ENCODE assay signal across 8 cellular contexts in the genomic region with DNA sequence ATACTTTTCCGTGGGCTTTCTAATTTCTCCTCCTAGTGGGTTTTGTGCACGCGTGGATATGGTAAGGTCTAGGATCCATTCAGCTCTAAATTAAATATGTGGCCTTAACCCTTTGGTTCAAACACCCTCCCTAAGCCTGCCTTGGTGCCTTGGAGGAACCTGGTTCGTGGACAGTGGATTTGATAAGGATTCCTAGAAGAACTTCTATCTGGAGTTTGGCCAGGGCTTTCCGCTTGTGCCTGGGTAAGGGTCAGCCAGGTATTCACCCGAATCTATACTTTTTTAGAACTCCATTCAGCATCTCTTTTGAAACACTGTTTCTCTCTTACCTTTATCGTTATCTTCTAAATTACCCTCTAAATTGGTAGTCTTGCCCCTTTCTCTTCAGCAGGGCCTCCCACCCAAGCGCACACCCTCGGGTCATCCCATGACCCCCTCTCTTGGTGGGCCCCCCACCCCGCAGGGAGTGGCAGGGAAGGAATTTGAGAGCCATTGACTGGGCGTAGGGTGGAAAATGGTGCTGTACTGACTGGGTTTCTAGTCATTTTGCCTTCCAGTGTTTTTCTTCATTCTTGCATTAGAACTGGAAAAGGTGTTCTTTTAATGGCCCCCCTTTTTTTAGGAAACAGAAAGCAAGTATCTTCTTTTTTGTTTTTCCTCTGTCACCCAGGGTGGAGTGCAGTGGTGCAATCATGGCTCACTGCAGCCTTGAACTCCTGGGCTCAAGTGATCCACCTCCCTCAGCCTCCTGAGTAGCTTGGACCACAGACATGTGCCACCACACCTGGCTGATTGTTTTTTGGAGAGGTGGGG. TPM values are rescaled to one million over a fixed set of nuclear protein-coding genes. Genes with fewer than 3 reads are reported as not detected.
A peak's percentile ranks its signal among the peaks of the same experiment; 100 is the strongest.
DNase-seq lines count a peak whose midpoint lies in the region; TF ChIP-seq lines count a peak whose summit lies in the region.

No MANE protein-coding gene starts in this region.

- H3K4me1 ChIP-seq in PC-9 (replicated peaks; ENCODE audit: insufficient read depth): peaks cover 54% of the 10 kb centered on the region

- DNase-seq in Calu3 (no peak), PC-9 (no peak), epithelial cell of esophagus (ENCODE audit: low read depth) (no peak), osteocyte (ENCODE audit: extremely low spot score, unreplicated experiment) (no peak), HuH-7.5 (ENCODE audit: low spot score) (no peak), NCI-H2029 (lab: John Stamatoyannopoulos, UW) (no peak), C1 segment of cervical spinal cord (lab: John Stamatoyannopoulos, UW) (no peak), hypothalamus (lab: John Stamatoyannopoulos, UW) (no peak)

- peak overlapping the region; percentile 61 for H3K27ac ChIP-seq in PC-9

- intact Hi-C loops in Calu3 (cut with micrococcal nuclease; ENCODE audit: unreplicated experiment): loop anchor here (5.0 kb wide), 2 partner anchors 47 to 132 kb away; no protein-coding TSS in a partner anchor
- intact Hi-C loops in PC-9 (cut with micrococcal nuclease; ENCODE audit: unreplicated experiment): loop anchor here (5.0 kb wide), 1 partner anchor 142 kb away; no protein-coding TSS in a partner anchor

- H3K27ac Mint-ChIP-seq in Calu3 (ENCODE audit: unreplicated experiment) (peak overlapping the region; percentile 89), osteocyte (ENCODE audit: unreplicated experiment) (peak overlapping the region; percentile 87)

- H3K4me2 ChIP-seq in PC-9: peak overlapping the region; percentile 94

- peaks cover 24% of the 10 kb centered on the region for H3F3A ChIP-seq in PC-9 (ENCODE audit: insufficient read depth, low read depth)

- no peaks in the 10 kb centered on the region for H3K9me2 ChIP-seq in PC-9 (ENCODE audit: insufficient read depth)

- H3K36me3 ChIP-seq in PC-9 (ENCODE audit: low read depth): peaks cover 13% of the 10 kb centered on the region; the same call in 1 of the 2 replicates

- H3K4me3 ChIP-seq in PC-9 (peak overlapping the region; percentile 94), epithelial cell of esophagus (ENCODE audit: low read length) (peak overlapping the region; percentile 82)

- H3K9me3 ChIP-seq in PC-9 (ENCODE audit: insufficient read depth, low read depth): no peaks in the 10 kb centered on the region

- H3K27me3 Mint-ChIP-seq in Calu3 (ENCODE audit: unreplicated experiment): no peaks in the 10 kb centered on the region
- no peaks in the 10 kb centered on the region for H3K27me3 Mint-ChIP-seq in osteocyte (ENCODE audit: unreplicated experiment)

- peaks cover 74% of the 10 kb centered on the region for H3K4me1 Mint-ChIP-seq in Calu3 (ENCODE audit: low read depth, unreplicated experiment)
- peaks cover 57% of the 10 kb centered on the region for H3K4me1 Mint-ChIP-seq in osteocyte (ENCODE audit: unreplicated experiment)

- CTCF ChIA-PET in Calu3 (lab: Charles Lee): interaction anchor here (0.6 kb wide), 1 partner anchor 102 kb away, joined by 4 read pairs; no protein-coding TSS in a partner anchor
- CTCF ChIA-PET in PC-9 (lab: Charles Lee): no interaction called here

- TF ChIP-seq CTCF in Calu3 (IDR thresholded peaks at IDR 0.05; ENCODE audit: unreplicated experiment) (no peak), PC-9 (conservative IDR thresholded peaks at IDR 0.05) (no peak), epithelial cell of esophagus (IDR thresholded peaks at IDR 0.05; ENCODE audit: insufficient read depth, low read depth, low read length, missing control alignments) (no peak), osteocyte (IDR thresholded peaks at IDR 0.05) (no peak)

- POLR2A ChIA-PET in PC-9 (lab: Charles Lee; ENCODE audit: unreplicated experiment): interaction anchor here (0.7 kb wide), 1 partner anchor 132 kb away, joined by 3 read pairs; no protein-coding TSS in a partner anchor

- peaks cover 62% of the 10 kb centered on the region for H3K79me2 ChIP-seq in PC-9 (ENCODE audit: low read depth)

- no peaks in the 10 kb centered on the region for H3K27me3 ChIP-seq in PC-9 (ENCODE audit: insufficient read depth, low read depth)

- no peak overlapping the region for H2AFZ ChIP-seq in PC-9

- BruUV-seq in Calu3 (replicated peaks; lab: Mats Ljungman, UMichigan) (no TSS peak), PC-9 (replicated peaks; lab: Mats Ljungman, UMichigan) (TSS peak; percentile 24)

- H3K9me3 Mint-ChIP-seq in Calu3 (ENCODE audit: low read depth, unreplicated experiment): no peaks in the 10 kb centered on the region
- no peaks in the 10 kb centered on the region for H3K9me3 Mint-ChIP-seq in osteocyte (ENCODE audit: unreplicated experiment)

- peaks cover 33% of the 10 kb centered on the region for H4K20me1 ChIP-seq in PC-9 (ENCODE audit: insufficient read depth)

- H3K4me3 Mint-ChIP-seq in Calu3 (ENCODE audit: low read depth, unreplicated experiment) (peak overlapping the region; percentile 77), osteocyte (ENCODE audit: unreplicated experiment) (peak overlapping the region; percentile 89)

- H3K36me3 Mint-ChIP-seq in Calu3 (ENCODE audit: insufficient read depth, unreplicated experiment): peaks cover 55% of the 10 kb centered on the region
- H3K36me3 Mint-ChIP-seq in osteocyte (ENCODE audit: unreplicated experiment): peaks cover 5% of the 10 kb centered on the region

RNA-seq across cellular contexts. Expression of a gene that starts 1.8 kb away (rescaled TPM):
- total RNA-seq in Calu3 (2022) (26.1 and 33.0 TPM in 2 replicates), PC-9 (2021) (20.9 and 21.0 TPM in 2 replicates), osteocyte (19.4 and 19.9 TPM in 2 replicates)
